9 cellular contexts compared by ENCODE assay signal in genomic region chr2:55033076-55033742, GRCh38. TPM values are rescaled to one million over a fixed set of nuclear protein-coding genes. Genes with fewer than 3 reads are reported as not detected.
DNase-seq lines count a peak whose midpoint lies in the region; ATAC-seq and TF ChIP-seq lines count a peak whose summit lies in the region.
"Had no signal": no experiment of that assay in that cellular context is flagged by ENCODE, and none has a peak within 500 bp of the region (broad histone marks: within the 10 kb centered on the region; RNA-seq: fewer than 3 reads in every experiment).

No MANE protein-coding gene starts in this region.

- POLR2A ChIA-PET in RWPE1 (lab: Yijun Ruan, JAX; ENCODE audit: low non-redundant PET): interaction anchor here (0.6 kb wide), 1 partner anchor 13 kb away, joined by 3 read pairs; no protein-coding TSS in a partner anchor

- peaks cover 0 to 2% (median 0%) of the 10 kb centered on the region in 7 donors for H3K9me3 Mint-ChIP-seq in CD14-positive monocyte
- H3K9me3 Mint-ChIP-seq in mesothelial cell of epicardium: peaks cover 24% of the 10 kb centered on the region

- H3K27ac ChIP-seq in SJCRH30: no peak overlapping the region
- no peak overlapping the region for H3K27ac ChIP-seq in RWPE1

- H3K36me3 ChIP-seq in SJCRH30: peaks cover 16% of the 10 kb centered on the region

- H3K27me3 ChIP-seq in SJCRH30: no peaks in the 10 kb centered on the region

- H3K9me3 ChIP-seq in SJCRH30 (replicated peaks): peaks cover 6% of the 10 kb centered on the region; the same call in 1 of the 2 replicates

- DNase-seq in CD14-positive monocyte (ENCODE audit: low spot score) (peak; percentile 49), SIG-M5 treated with dmso at 0.1 percent for 504 hours (lab: John Stamatoyannopoulos, UW; ENCODE audit: unreplicated experiment) (peak; percentile 87), NCI-H2107 (lab: John Stamatoyannopoulos, UW) (no peak), mesothelial cell of epicardium (ENCODE audit: low spot score in 2 of 2, unreplicated experiment in 2 of 2) (no peak), SJCRH30 (no peak), RWPE1 (ENCODE audit: low spot score) (no peak)
- DNase-seq: NCI-H1436 had no signal

- no peak for TF ChIP-seq CTCF in CD14-positive monocyte (IDR thresholded peaks at IDR 0.05)
- no peak for TF ChIP-seq CTCF in mesothelial cell of epicardium (IDR thresholded peaks at IDR 0.05; ENCODE audit: unreplicated experiment)
- TF ChIP-seq CTCF in RWPE1 (conservative IDR thresholded peaks at IDR 0.05; ENCODE audit: low read depth): no peak

- ATAC-seq in GM19043 (IDR thresholded peaks at IDR 0.05; ENCODE audit: low read depth, unreplicated experiment) (peak; percentile 96), HG03025 (IDR thresholded peaks at IDR 0.05; ENCODE audit: low FRiP score, unreplicated experiment) (peak; percentile 99)

- intact Hi-C loops in CD14-positive monocyte (cut with micrococcal nuclease): no loop called here

- H3K36me3 Mint-ChIP-seq in CD14-positive monocyte (peaks cover 0 to 6% of the 10 kb centered on the region in 2 donors), mesothelial cell of epicardium (peaks cover 20% of the 10 kb centered on the region)

- no peaks in the 10 kb centered on the region for H3K27me3 Mint-ChIP-seq in CD14-positive monocyte (ENCODE audit: low read depth in 3 of 3)
- H3K27me3 Mint-ChIP-seq in mesothelial cell of epicardium (ENCODE audit: low read depth): no peaks in the 10 kb centered on the region

- H3K27ac Mint-ChIP-seq in CD14-positive monocyte (peak overlapping the region in 3 of 7 donors; percentile 41 to 59 (median 46)), mesothelial cell of epicardium (no peak overlapping the region)

- no peaks in the 10 kb centered on the region for H3K4me1 ChIP-seq in SJCRH30

- H3K4me1 Mint-ChIP-seq in CD14-positive monocyte (peaks cover 73% of the 10 kb centered on the region), mesothelial cell of epicardium (peaks cover 12% of the 10 kb centered on the region)

- H3K4me3 ChIP-seq in SJCRH30: no peak overlapping the region

- CTCF ChIA-PET in RWPE1 (lab: Yijun Ruan, JAX): interaction anchor here (0.6 to 0.7 kb wide), 3 partner anchors 7 to 136 kb away, joined by 3 to 8 read pairs (median 4); no protein-coding TSS in a partner anchor

- peak overlapping the region in 1 of 2 donors; percentile 39 for H3K4me3 Mint-ChIP-seq in CD14-positive monocyte
- no peak overlapping the region for H3K4me3 Mint-ChIP-seq in mesothelial cell of epicardium

RNA-seq across cellular contexts. Expression of gene RTN4, which starts 17.0 kb away (rescaled TPM):
- 100 to 1,000 TPM; 111 to 163 TPM for polyA plus RNA-seq in CD14-positive monocyte
- 173 to 179 TPM (median 178 TPM) in 3 replicates for total RNA-seq in mesothelial cell of epicardium
- 153 and 164 TPM in 2 replicates for total RNA-seq in SJCRH30 (2014; rRNA removed; shearing (Covaris generic))

Comparison
In these comparisons a context has a peak if more than half of its experiments do, and no peak if none do; other contexts are left out.
1. DNase-seq: peak in CD14-positive monocyte (single experiment) and SIG-M5 treated with dmso at 0.1 percent for 504 hours (single experiment); none in NCI-H2107 (single experiment), mesothelial cell of epicardium (0 of 2), SJCRH30 (0 of 2) and RWPE1 (single experiment).